ENCODE assay signal across 8 cellular contexts in the genomic region with DNA sequence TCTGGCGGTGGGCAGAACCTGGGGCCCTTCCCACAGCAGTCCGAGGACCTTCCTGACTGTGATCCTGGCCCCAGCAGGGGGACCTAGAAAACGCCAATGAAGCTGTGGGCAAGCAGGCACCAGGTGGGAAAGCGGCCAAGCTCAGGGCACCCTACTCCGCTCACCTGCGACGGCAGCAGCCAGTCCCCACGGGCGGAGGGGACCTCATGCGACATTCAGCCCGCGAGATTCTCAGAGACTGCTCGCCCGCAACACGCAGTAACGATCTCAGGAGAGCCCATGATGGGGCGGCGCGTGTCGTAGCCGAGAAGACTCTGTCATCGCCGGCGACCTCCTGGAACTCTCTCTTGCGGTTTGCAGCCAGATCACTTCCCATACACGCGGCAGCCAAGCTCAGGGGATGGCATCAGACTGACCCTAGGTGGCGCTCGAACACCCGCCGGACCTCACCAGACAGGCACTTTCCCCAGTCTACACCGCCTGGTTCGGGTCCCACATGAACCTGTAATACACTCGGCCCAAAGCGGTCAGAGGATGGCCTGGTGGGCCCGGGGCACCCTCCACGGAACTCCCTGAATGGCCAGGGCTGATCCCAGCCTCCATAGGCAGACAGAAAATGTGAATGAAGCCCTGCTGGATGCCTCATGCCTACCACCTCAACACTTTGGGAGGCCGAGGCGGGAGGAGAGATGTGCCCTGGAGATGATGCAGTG. TPM values are rescaled to one million over a fixed set of nuclear protein-coding genes. Genes with fewer than 3 reads are reported as not detected.
DNase-seq lines count a peak whose midpoint lies in the region; ATAC-seq and TF ChIP-seq lines count a peak whose summit lies in the region.

No MANE protein-coding gene starts in this region.

- H3K36me3 Mint-ChIP-seq in activated T-helper 1 cell treated with anti-CD3 and anti-CD28 coated beads, Interleukin-12 subunit alpha, Interleukin-12 subunit beta, Interleukin-2, Interleukin-4 antibody, amounts not matched to agents 30 ng/mL and 10 ng/mL and 1 ng/mL, durations not matched to agents 14 hours and 24 hours and 36 hours (ENCODE audit: low read depth), result peaks cover 23% of the 10 kb centered on the region
- H3K36me3 Mint-ChIP-seq in nephron (ENCODE audit: low read depth), result no peaks in the 10 kb centered on the region
- peaks cover 25 to 45% of the 10 kb centered on the region in 2 donors for H3K36me3 Mint-ChIP-seq in stimulated activated naive B cell treated with anti-CD40 and anti-IgM and Interleukin-4, amounts not matched to agents 10 μg/mL and 1 μg/mL and 100 μg/mL, for 72 hours

- H3K27me3 Mint-ChIP-seq in activated T-helper 1 cell treated with anti-CD3 and anti-CD28 coated beads, Interleukin-12 subunit alpha, Interleukin-12 subunit beta, Interleukin-2, Interleukin-4 antibody, amounts not matched to agents 30 ng/mL and 10 ng/mL and 1 ng/mL, durations not matched to agents 14 hours and 24 hours and 36 hours (ENCODE audit: insufficient read depth), result no peaks in the 10 kb centered on the region
- no peaks in the 10 kb centered on the region for H3K27me3 Mint-ChIP-seq in nephron (ENCODE audit: low read depth)
- no peaks in the 10 kb centered on the region for H3K27me3 Mint-ChIP-seq in stimulated activated naive B cell treated with anti-CD40 and anti-IgM and Interleukin-4, amounts not matched to agents 10 μg/mL and 1 μg/mL and 100 μg/mL, for 72 hours

- intact Hi-C loops in activated T-helper 1 cell treated with anti-CD3 and anti-CD28 coated beads, Interleukin-12 subunit alpha, Interleukin-12 subunit beta, Interleukin-2, Interleukin-4 antibody, amounts not matched to agents 30 ng/mL and 10 ng/mL and 1 ng/mL, durations not matched to agents 14 hours and 24 hours and 36 hours (cut with micrococcal nuclease), result loop anchor here (1.0 to 2.0 kb wide), 4 partner anchors 26 to 76 kb away; a partner anchor contains a TSS

- H3K27ac Mint-ChIP-seq in activated T-helper 1 cell treated with anti-CD3 and anti-CD28 coated beads, Interleukin-12 subunit alpha, Interleukin-12 subunit beta, Interleukin-2, Interleukin-4 antibody, amounts not matched to agents 30 ng/mL and 10 ng/mL and 1 ng/mL, durations not matched to agents 14 hours and 24 hours and 36 hours, result peak overlapping the region; percentile 63
- H3K27ac Mint-ChIP-seq in nephron, result no peak overlapping the region
- peak overlapping the region; percentile 93 for H3K27ac Mint-ChIP-seq in stimulated activated naive B cell treated with anti-CD40 and anti-IgM and Interleukin-4, amounts not matched to agents 10 μg/mL and 1 μg/mL and 100 μg/mL, for 72 hours

- peaks cover 3% of the 10 kb centered on the region for H3K9me3 Mint-ChIP-seq in activated T-helper 1 cell treated with anti-CD3 and anti-CD28 coated beads, Interleukin-12 subunit alpha, Interleukin-12 subunit beta, Interleukin-2, Interleukin-4 antibody, amounts not matched to agents 30 ng/mL and 10 ng/mL and 1 ng/mL, durations not matched to agents 14 hours and 24 hours and 36 hours
- no peaks in the 10 kb centered on the region for H3K9me3 Mint-ChIP-seq in nephron
- no peaks in the 10 kb centered on the region for H3K9me3 Mint-ChIP-seq in stimulated activated naive B cell treated with anti-CD40 and anti-IgM and Interleukin-4, amounts not matched to agents 10 μg/mL and 1 μg/mL and 100 μg/mL, for 72 hours

- H3K4me3 Mint-ChIP-seq in activated T-helper 1 cell treated with anti-CD3 and anti-CD28 coated beads, Interleukin-12 subunit alpha, Interleukin-12 subunit beta, Interleukin-2, Interleukin-4 antibody, amounts not matched to agents 30 ng/mL and 10 ng/mL and 1 ng/mL, durations not matched to agents 14 hours and 24 hours and 36 hours, result peak overlapping the region; percentile 53
- peak overlapping the region; percentile 13 to 35 (median 22) for H3K4me3 Mint-ChIP-seq in nephron
- peak overlapping the region; percentile 76 to 83 for H3K4me3 Mint-ChIP-seq in stimulated activated naive B cell treated with anti-CD40 and anti-IgM and Interleukin-4, amounts not matched to agents 10 μg/mL and 1 μg/mL and 100 μg/mL, for 72 hours

- peak; percentile 62 for ATAC-seq in HG03521 (IDR thresholded peaks at IDR 0.05; ENCODE audit: unreplicated experiment)
- peak; percentile 94 to 96 for ATAC-seq in stimulated activated naive B cell treated with anti-CD40 and anti-IgM and Interleukin-4, amounts not matched to agents 10 μg/mL and 1 μg/mL and 100 μg/mL, for 72 hours (replicated peaks)
- no peak for ATAC-seq in HG02938 (IDR thresholded peaks at IDR 0.05; ENCODE audit: unreplicated experiment)

- TF ChIP-seq CTCF in nephron (IDR thresholded peaks at IDR 0.05; ENCODE audit: unreplicated experiment in 3 of 3), result peak; percentile 63 to 74 (median 65)

- DNase-seq in DMS53 treated with DMSO at 0.1 percent for 48 hours (lab: John Stamatoyannopoulos, UW; ENCODE audit: unreplicated experiment), result peak; percentile 47
- peak; percentile 85 for DNase-seq in OCI-M1 (lab: John Stamatoyannopoulos, UW)
- DNase-seq in activated T-helper 1 cell treated with anti-CD3 and anti-CD28 coated beads, Interleukin-12 subunit alpha, Interleukin-12 subunit beta, Interleukin-2, Interleukin-4 antibody, amounts not matched to agents 30 ng/mL and 10 ng/mL and 1 ng/mL, durations not matched to agents 14 hours and 24 hours and 36 hours (ENCODE audit: low spot score), result peak; percentile 72
- DNase-seq in fibroblast of the conjunctiva (ENCODE audit: low read depth), result peak; percentile 48
- DNase-seq in stimulated activated naive B cell treated with anti-CD40 and anti-IgM and Interleukin-4, amounts not matched to agents 10 μg/mL and 1 μg/mL and 100 μg/mL, for 72 hours, result peak; percentile 82

- H3K4me1 Mint-ChIP-seq in activated T-helper 1 cell treated with anti-CD3 and anti-CD28 coated beads, Interleukin-12 subunit alpha, Interleukin-12 subunit beta, Interleukin-2, Interleukin-4 antibody, amounts not matched to agents 30 ng/mL and 10 ng/mL and 1 ng/mL, durations not matched to agents 14 hours and 24 hours and 36 hours (ENCODE audit: low read depth), result peaks cover 13% of the 10 kb centered on the region
- peaks cover 5% of the 10 kb centered on the region for H3K4me1 Mint-ChIP-seq in nephron
- peaks cover 12 to 13% of the 10 kb centered on the region in 2 donors for H3K4me1 Mint-ChIP-seq in stimulated activated naive B cell treated with anti-CD40 and anti-IgM and Interleukin-4, amounts not matched to agents 10 μg/mL and 1 μg/mL and 100 μg/mL, for 72 hours

RNA-seq across cellular contexts. Expression of a gene that starts 26.5 kb away (rescaled TPM):
- 132 and 143 TPM in 2 replicates for total RNA-seq in activated T-helper 1 cell treated with anti-CD3 and anti-CD28 coated beads, Interleukin-12 subunit alpha, Interleukin-12 subunit beta, Interleukin-2, Interleukin-4 antibody, amounts not matched to agents 30 ng/mL and 10 ng/mL and 1 ng/mL, durations not matched to agents 14 hours and 24 hours and 36 hours

RNA-seq across cellular contexts. Expression of a gene that starts 26.6 kb away (rescaled TPM):
- 25.6 and 27.1 TPM in 2 replicates for total RNA-seq in activated T-helper 1 cell treated with anti-CD3 and anti-CD28 coated beads, Interleukin-12 subunit alpha, Interleukin-12 subunit beta, Interleukin-2, Interleukin-4 antibody, amounts not matched to agents 30 ng/mL and 10 ng/mL and 1 ng/mL, durations not matched to agents 14 hours and 24 hours and 36 hours

RNA-seq across cellular contexts. Expression of a gene that starts 29.3 kb away (rescaled TPM):
- 23.5 and 29.0 TPM in 2 replicates for total RNA-seq in activated T-helper 1 cell treated with anti-CD3 and anti-CD28 coated beads, Interleukin-12 subunit alpha, Interleukin-12 subunit beta, Interleukin-2, Interleukin-4 antibody, amounts not matched to agents 30 ng/mL and 10 ng/mL and 1 ng/mL, durations not matched to agents 14 hours and 24 hours and 36 hours

RNA-seq across cellular contexts. Expression of a gene that starts 29.4 kb away (rescaled TPM):
- 9.2 and 9.4 TPM in 2 replicates for total RNA-seq in activated T-helper 1 cell treated with anti-CD3 and anti-CD28 coated beads, Interleukin-12 subunit alpha, Interleukin-12 subunit beta, Interleukin-2, Interleukin-4 antibody, amounts not matched to agents 30 ng/mL and 10 ng/mL and 1 ng/mL, durations not matched to agents 14 hours and 24 hours and 36 hours

RNA-seq across cellular contexts. Expression of a gene that starts 41.6 kb away (rescaled TPM):
- 144 and 147 TPM in 2 replicates for total RNA-seq in activated T-helper 1 cell treated with anti-CD3 and anti-CD28 coated beads, Interleukin-12 subunit alpha, Interleukin-12 subunit beta, Interleukin-2, Interleukin-4 antibody, amounts not matched to agents 30 ng/mL and 10 ng/mL and 1 ng/mL, durations not matched to agents 14 hours and 24 hours and 36 hours

Comparison
In these comparisons a context has a peak if more than half of its experiments do, and no peak if none do; other contexts are left out.
1. H3K27ac Mint-ChIP-seq: peak in activated T-helper 1 cell treated with anti-CD3 and anti-CD28 coated beads, Interleukin-12 subunit alpha, Interleukin-12 subunit beta, Interleukin-2, Interleukin-4 antibody, amounts not matched to agents 30 ng/mL and 10 ng/mL and 1 ng/mL, durations not matched to agents 14 hours and 24 hours and 36 hours (single experiment) and stimulated activated naive B cell treated with anti-CD40 and anti-IgM and Interleukin-4, amounts not matched to agents 10 μg/mL and 1 μg/mL and 100 μg/mL, for 72 hours (single experiment); none in nephron (0 of 3).
2. H3K4me3 Mint-ChIP-seq: peak in every context shown above with its lines; median percentile 80 in stimulated activated naive B cell treated with anti-CD40 and anti-IgM and Interleukin-4, amounts not matched to agents 10 μg/mL and 1 μg/mL and 100 μg/mL, for 72 hours; 53 in activated T-helper 1 cell treated with anti-CD3 and anti-CD28 coated beads, Interleukin-12 subunit alpha, Interleukin-12 subunit beta, Interleukin-2, Interleukin-4 antibody, amounts not matched to agents 30 ng/mL and 10 ng/mL and 1 ng/mL, durations not matched to agents 14 hours and 24 hours and 36 hours; 22 in nephron.
3. Peak in every context shown above with its lines, with median percentiles within 50 percentile points of each other: DNase-seq.